ENCODE assay signal across 1 cellular context in genomic region chr11:27720277-27720830, GRCh38.
A peak's percentile ranks its signal among the peaks of the same experiment; 100 is the strongest.
TF ChIP-seq lines count a peak whose summit lies in the region.

No MANE protein-coding gene starts in this region.

TF ChIP-seq in K562, 482 proteins besides CTCF, POLR2A, EP300 and RAD21 (continues in another document):
- TF ChIP-seq REST (CRISPR knock-in tag; IDR thresholded peaks at IDR 0.05; ENCODE audit: low read depth) = peak; percentile 95
- TF ChIP-seq CEBPB (tag; IDR thresholded peaks at IDR 0.05) = no peak
- TF ChIP-seq SREBF1 (IDR thresholded peaks at IDR 0.05; ENCODE audit: borderline replicate concordance, low read depth, low read length) = no peak
- TF ChIP-seq KDM1A (IDR thresholded peaks at IDR 0.05) = no peak
- TF ChIP-seq BDP1 (IDR thresholded peaks at IDR 0.05; ENCODE audit: insufficient read depth, insufficient read length) = no peak
- TF ChIP-seq ETV1 (tag; conservative IDR thresholded peaks at IDR 0.05; ENCODE audit: low read depth) = no peak
- no peak for TF ChIP-seq POLR2AphosphoS2 (IDR thresholded peaks at IDR 0.05; ENCODE audit: low read length)
- no peak for TF ChIP-seq ZNF431 (CRISPR knock-in tag; IDR thresholded peaks at IDR 0.05)
- TF ChIP-seq HDAC8 (tag; IDR thresholded peaks at IDR 0.05) = no peak
- TF ChIP-seq RBFOX2 (IDR thresholded peaks at IDR 0.05; ENCODE audit: low read depth, low read length) = no peak
- no peak for TF ChIP-seq BMI1 (IDR thresholded peaks at IDR 0.05; ENCODE audit: low read length)
- no peak for TF ChIP-seq FOXP1 (CRISPR knock-in tag; IDR thresholded peaks at IDR 0.05)
- no peak for TF ChIP-seq ZNF253 (CRISPR knock-in tag; conservative IDR thresholded peaks at IDR 0.05)
- no peak for TF ChIP-seq PHB (CRISPR knock-in tag; IDR thresholded peaks at IDR 0.05)
- no peak for TF ChIP-seq TFE3 (CRISPR knock-in tag; IDR thresholded peaks at IDR 0.05)
- no peak for TF ChIP-seq LCOR (CRISPR knock-in tag; IDR thresholded peaks at IDR 0.05)
- no peak for TF ChIP-seq USF2 (CRISPR knock-in tag; IDR thresholded peaks at IDR 0.05)
- no peak for TF ChIP-seq PHF20 (IDR thresholded peaks at IDR 0.05; ENCODE audit: partially characterized antibody)
- no peak for TF ChIP-seq STAT5B (CRISPR knock-in tag; IDR thresholded peaks at IDR 0.05)
- no peak for TF ChIP-seq ZNF184 (CRISPR knock-in tag; IDR thresholded peaks at IDR 0.05)
- TF ChIP-seq MTA1 (IDR thresholded peaks at IDR 0.05; ENCODE audit: borderline replicate concordance) = no peak
- TF ChIP-seq TCF3 (CRISPR knock-in tag; IDR thresholded peaks at IDR 0.05) = no peak
- TF ChIP-seq BACH1 (tag; IDR thresholded peaks at IDR 0.05) = no peak
- TF ChIP-seq MCM3 (IDR thresholded peaks at IDR 0.05) = no peak
- no peak for TF ChIP-seq GTF3C2 (IDR thresholded peaks at IDR 0.05; ENCODE audit: borderline replicate concordance, extremely low read depth, insufficient read length)
- TF ChIP-seq FOSL1 (tag; conservative IDR thresholded peaks at IDR 0.05) = no peak
- TF ChIP-seq, protein P1, sequence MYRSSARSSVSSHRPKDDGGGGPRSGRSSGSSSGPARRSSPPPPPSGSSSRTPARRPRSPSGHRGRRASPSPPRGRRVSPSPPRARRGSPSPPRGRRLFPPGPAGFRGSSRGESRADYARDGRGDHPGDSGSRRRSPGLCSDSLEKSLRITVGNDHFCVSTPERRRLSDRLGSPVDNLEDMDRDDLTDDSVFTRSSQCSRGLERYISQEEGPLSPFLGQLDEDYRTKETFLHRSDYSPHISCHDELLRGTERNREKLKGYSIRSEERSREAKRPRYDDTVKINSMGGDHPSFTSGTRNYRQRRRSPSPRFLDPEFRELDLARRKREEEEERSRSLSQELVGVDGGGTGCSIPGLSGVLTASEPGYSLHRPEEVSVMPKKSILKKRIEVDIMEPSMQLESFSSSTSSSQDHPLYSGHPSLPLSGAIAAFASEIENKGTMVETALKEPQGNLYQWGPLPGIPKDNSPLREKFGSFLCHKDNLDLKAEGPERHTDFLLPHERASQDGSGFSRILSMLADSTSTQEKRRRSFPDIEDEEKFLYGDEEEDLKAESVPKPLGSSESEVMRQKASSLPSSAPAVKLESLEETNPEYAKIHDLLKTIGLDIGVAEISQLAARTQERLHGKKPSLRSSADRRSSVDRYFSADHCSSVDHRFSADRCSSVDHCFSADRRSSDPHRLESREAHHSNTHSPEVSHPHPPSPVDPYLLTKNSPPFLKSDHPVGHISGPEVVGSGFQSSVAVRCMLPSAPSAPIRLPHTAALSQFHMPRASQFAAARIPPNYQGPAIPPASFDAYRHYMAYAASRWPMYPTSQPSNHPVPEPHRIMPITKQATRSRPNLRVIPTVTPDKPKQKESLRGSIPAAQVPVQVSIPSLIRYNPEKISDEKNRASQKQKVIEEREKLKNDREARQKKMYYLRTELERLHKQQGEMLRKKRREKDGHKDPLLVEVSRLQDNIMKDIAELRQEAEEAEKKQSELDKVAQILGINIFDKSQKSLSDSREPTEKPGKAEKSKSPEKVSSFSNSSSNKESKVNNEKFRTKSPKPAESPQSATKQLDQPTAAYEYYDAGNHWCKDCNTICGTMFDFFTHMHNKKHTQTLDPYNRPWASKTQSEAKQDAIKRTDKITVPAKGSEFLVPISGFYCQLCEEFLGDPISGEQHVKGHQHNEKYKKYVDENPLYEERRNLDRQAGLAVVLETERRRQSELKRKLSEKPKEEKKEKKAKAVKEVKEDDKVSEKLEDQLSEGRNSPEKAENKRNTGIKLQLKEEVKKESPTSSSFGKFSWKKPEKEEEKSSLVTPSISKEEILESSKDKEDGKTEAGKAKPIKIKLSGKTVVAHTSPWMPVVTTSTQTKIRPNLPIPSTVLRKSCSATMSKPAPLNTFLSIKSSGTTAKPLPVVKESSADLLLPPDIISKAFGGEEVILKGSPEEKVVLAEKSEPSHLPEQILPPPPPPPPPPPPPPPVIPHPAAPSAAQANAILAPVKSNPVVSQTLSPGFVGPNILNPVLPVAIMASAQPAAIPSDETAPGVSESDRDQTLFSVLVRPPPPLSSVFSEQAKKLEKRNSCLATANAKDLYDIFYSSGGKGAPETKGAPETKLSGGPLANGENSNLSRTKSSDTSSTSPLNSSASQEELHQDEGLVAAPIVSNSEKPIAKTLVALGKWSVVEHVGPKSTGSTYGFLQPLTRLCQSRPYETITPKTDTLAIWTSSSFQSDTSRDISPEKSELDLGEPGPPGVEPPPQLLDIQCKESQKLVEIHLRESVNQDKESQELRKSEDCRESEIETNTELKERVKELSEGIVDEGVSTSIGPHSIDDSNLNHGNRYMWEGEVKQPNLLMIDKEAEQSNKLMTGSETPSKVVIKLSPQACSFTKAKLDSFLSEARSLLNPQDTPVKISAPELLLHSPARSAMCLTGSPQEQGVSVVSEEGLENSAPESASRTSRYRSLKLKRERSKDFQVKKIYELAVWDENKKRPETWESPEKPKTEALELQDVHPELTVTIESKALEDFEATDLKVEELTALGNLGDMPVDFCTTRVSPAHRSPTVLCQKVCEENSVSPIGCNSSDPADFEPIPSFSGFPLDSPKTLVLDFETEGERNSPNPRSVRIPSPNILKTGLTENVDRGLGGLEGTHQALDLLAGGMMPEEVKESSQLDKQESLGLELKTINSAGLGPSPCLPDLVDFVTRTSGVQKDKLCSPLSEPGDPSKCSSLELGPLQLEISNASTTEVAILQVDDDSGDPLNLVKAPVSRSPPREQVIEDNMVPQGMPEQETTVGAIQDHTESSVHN (IDR thresholded peaks at IDR 0.05; ENCODE audit: borderline replicate concordance in 1 of 2, low read depth in 1 of 2) = no peak
- peak; percentile 95 for TF ChIP-seq MIER1 (IDR thresholded peaks at IDR 0.05; ENCODE audit: low read depth)
- no peak for TF ChIP-seq NCOA4 (IDR thresholded peaks at IDR 0.05; ENCODE audit: partially characterized antibody)
- TF ChIP-seq, protein P2, sequence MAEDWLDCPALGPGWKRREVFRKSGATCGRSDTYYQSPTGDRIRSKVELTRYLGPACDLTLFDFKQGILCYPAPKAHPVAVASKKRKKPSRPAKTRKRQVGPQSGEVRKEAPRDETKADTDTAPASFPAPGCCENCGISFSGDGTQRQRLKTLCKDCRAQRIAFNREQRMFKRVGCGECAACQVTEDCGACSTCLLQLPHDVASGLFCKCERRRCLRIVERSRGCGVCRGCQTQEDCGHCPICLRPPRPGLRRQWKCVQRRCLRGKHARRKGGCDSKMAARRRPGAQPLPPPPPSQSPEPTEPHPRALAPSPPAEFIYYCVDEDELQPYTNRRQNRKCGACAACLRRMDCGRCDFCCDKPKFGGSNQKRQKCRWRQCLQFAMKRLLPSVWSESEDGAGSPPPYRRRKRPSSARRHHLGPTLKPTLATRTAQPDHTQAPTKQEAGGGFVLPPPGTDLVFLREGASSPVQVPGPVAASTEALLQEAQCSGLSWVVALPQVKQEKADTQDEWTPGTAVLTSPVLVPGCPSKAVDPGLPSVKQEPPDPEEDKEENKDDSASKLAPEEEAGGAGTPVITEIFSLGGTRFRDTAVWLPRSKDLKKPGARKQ (CRISPR knock-in tag; IDR thresholded peaks at IDR 0.05) = no peak
- TF ChIP-seq, protein P3, sequence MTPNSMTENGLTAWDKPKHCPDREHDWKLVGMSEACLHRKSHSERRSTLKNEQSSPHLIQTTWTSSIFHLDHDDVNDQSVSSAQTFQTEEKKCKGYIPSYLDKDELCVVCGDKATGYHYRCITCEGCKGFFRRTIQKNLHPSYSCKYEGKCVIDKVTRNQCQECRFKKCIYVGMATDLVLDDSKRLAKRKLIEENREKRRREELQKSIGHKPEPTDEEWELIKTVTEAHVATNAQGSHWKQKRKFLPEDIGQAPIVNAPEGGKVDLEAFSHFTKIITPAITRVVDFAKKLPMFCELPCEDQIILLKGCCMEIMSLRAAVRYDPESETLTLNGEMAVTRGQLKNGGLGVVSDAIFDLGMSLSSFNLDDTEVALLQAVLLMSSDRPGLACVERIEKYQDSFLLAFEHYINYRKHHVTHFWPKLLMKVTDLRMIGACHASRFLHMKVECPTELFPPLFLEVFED (CRISPR knock-in tag; conservative IDR thresholded peaks at IDR 0.05) = no peak
- TF ChIP-seq, protein P4, sequence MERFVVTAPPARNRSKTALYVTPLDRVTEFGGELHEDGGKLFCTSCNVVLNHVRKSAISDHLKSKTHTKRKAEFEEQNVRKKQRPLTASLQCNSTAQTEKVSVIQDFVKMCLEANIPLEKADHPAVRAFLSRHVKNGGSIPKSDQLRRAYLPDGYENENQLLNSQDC (CRISPR knock-in tag; IDR thresholded peaks at IDR 0.05) = no peak
- no peak for TF ChIP-seq TSHZ1 (CRISPR knock-in tag; IDR thresholded peaks at IDR 0.05)
